8 cellular contexts compared by ENCODE assay signal in the genomic region with DNA sequence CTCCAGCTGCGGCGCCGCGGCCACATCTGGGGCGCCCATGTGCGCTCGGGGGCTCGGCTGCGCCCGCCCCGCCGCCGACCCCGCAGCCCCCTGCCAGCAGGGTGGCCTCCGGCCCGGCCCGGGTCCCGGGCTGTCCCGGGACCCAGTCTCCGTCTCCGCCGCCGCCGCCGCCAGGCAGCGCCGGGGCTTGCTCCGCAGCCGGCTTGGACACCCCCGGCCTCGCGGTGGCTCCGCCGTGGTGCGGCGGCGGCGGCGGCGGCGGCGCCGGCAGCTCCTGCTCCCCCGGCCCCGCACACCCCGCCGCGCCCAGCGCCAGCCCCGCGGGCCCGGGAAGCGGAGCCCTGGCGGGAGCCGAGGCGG. TPM values are rescaled to one million over a fixed set of nuclear protein-coding genes. Genes with fewer than 3 reads are reported as not detected.
DNase-seq lines count a peak whose midpoint lies in the region; ATAC-seq lines count a peak whose summit lies in the region.

No MANE protein-coding gene starts in this region.

- no peaks in the 10 kb centered on the region for H3K9me3 ChIP-seq in neuron (ENCODE audit: low read length)

- H3K27ac Mint-ChIP-seq in activated naive CD8-positive, alpha-beta T cell treated with anti-CD3 and anti-CD28 coated beads, Interleukin-2, amount 50 U/mL, for 24 hours: no peak overlapping the region

- peak; percentile 7 for ATAC-seq in GM18520 (IDR thresholded peaks at IDR 0.05; ENCODE audit: unreplicated experiment)
- ATAC-seq in HG02798 (IDR thresholded peaks at IDR 0.05; ENCODE audit: poor library complexity, unreplicated experiment): peak; percentile 21
- ATAC-seq in activated naive CD8-positive, alpha-beta T cell treated with anti-CD3 and anti-CD28 coated beads, Interleukin-2, amount 50 U/mL, for 24 hours: peak; percentile 10

- H3K4me1 Mint-ChIP-seq in activated naive CD8-positive, alpha-beta T cell treated with anti-CD3 and anti-CD28 coated beads, Interleukin-2, amount 50 U/mL, for 24 hours: peaks cover 25% of the 10 kb centered on the region

- peaks cover 47% of the 10 kb centered on the region for H3K27me3 Mint-ChIP-seq in activated naive CD8-positive, alpha-beta T cell treated with anti-CD3 and anti-CD28 coated beads, Interleukin-2, amount 50 U/mL, for 24 hours

- no peak overlapping the region for H3K4me3 Mint-ChIP-seq in activated naive CD8-positive, alpha-beta T cell treated with anti-CD3 and anti-CD28 coated beads, Interleukin-2, amount 50 U/mL, for 24 hours

- peaks cover 10% of the 10 kb centered on the region for H3K4me1 ChIP-seq in neuron (ENCODE audit: insufficient read depth, low read length)

- peak overlapping the region; percentile 42 for H3K4me3 ChIP-seq in neuron (ENCODE audit: low read length)

- peak; percentile 8 for DNase-seq in activated naive CD8-positive, alpha-beta T cell treated with anti-CD3 and anti-CD28 coated beads, Interleukin-2, amount 50 U/mL, for 24 hours
- no peak for DNase-seq in cerebellum (ENCODE audit: low spot score)
- no peak for DNase-seq in caudate nucleus (lab: John Stamatoyannopoulos, UW)
- no peak for DNase-seq in DMS153 (lab: John Stamatoyannopoulos, UW)
- DNase-seq in globus pallidus (ENCODE audit: low spot score): no peak

- peaks cover 4% of the 10 kb centered on the region for H3K9me3 Mint-ChIP-seq in activated naive CD8-positive, alpha-beta T cell treated with anti-CD3 and anti-CD28 coated beads, Interleukin-2, amount 50 U/mL, for 24 hours

- H2AFZ ChIP-seq in neuron (ENCODE audit: low read depth, low read length): no peak overlapping the region

- H3K36me3 Mint-ChIP-seq in activated naive CD8-positive, alpha-beta T cell treated with anti-CD3 and anti-CD28 coated beads, Interleukin-2, amount 50 U/mL, for 24 hours (ENCODE audit: low read depth): peaks cover 3% of the 10 kb centered on the region

- H3K27ac ChIP-seq in caudate nucleus (ENCODE audit: low read depth, low read length): no peak overlapping the region

- H3K36me3 ChIP-seq in neuron (ENCODE audit: insufficient read depth, low read length): no peaks in the 10 kb centered on the region

- H3K27me3 ChIP-seq in neuron (ENCODE audit: insufficient read depth, low read length): peaks cover 61% of the 10 kb centered on the region

RNA-seq across cellular contexts. Expression of a gene that starts 0.2 kb away (rescaled TPM):
- 0.54 TPM for total RNA-seq in cerebellum
